In genomic region chr2:48406096-48406495, GRCh38 we compare ENCODE assay signal across 19 cellular contexts. TPM values are rescaled to one million over a fixed set of nuclear protein-coding genes. Genes with fewer than 3 reads are reported as not detected.
DNase-seq lines count a peak whose midpoint lies in the region; ATAC-seq and TF ChIP-seq lines count a peak whose summit lies in the region.
"Had no signal": no experiment of that assay in that cellular context is flagged by ENCODE, and none has a peak within 500 bp of the region (broad histone marks: within the 10 kb centered on the region; RNA-seq: fewer than 3 reads in every experiment).

No MANE protein-coding gene starts in this region.

- no peaks in the 10 kb centered on the region for H3K9me3 Mint-ChIP-seq in T-cell

- CTCF ChIA-PET in T-cell (lab: Charles Lee): interaction anchor here in 1 of 2 donors (0.6 kb wide), 1 partner anchor 916 kb away, joined by 4 read pairs; no protein-coding TSS in a partner anchor

- no peak overlapping the region for H3K4me3 Mint-ChIP-seq in T-cell
- H3K4me3 Mint-ChIP-seq: B cell; CD4-positive, CD25-positive, alpha-beta regulatory T cell had no signal

- H2AFZ ChIP-seq in DND-41 (ENCODE audit: low read depth, low read length): peak overlapping the region; percentile 74; the same call in 1 of the 2 replicates

- H3K4me3 ChIP-seq in DND-41 (ENCODE audit: low read depth in 1 of 2, low read length in 2 of 2): no peak overlapping the region
- no peak overlapping the region for H3K4me3 ChIP-seq in GM12865 (ENCODE audit: low read depth, low read length)

- no peaks in the 10 kb centered on the region for H3K79me2 ChIP-seq in DND-41 (ENCODE audit: insufficient read depth, low read length)

- no peaks in the 10 kb centered on the region for H3K27me3 ChIP-seq in DND-41 (ENCODE audit: insufficient read depth, low read length, poor library complexity)

- no peaks in the 10 kb centered on the region for H3K36me3 Mint-ChIP-seq in T-cell

- TF ChIP-seq CTCF in DND-41 (IDR thresholded peaks at IDR 0.05; ENCODE audit: borderline replicate concordance, extremely low read depth, low read length, poor library complexity, severe bottlenecking) (no peak), GM12865 (IDR thresholded peaks at IDR 0.05; ENCODE audit: insufficient read depth, low read depth, low read length, missing control alignments) (no peak)

- ATAC-seq in DND-41 (ENCODE audit: insufficient read depth, low read depth): peak; percentile 95
- no peak for ATAC-seq in SK-N-SH treated with all-trans-retinoic acid at 6 μM for 48 hours
- ATAC-seq in T-cell (replicated peaks in 1 of 4): no peak
- ATAC-seq in GM21423 (IDR thresholded peaks at IDR 0.05; ENCODE audit: unreplicated experiment): no peak

- H3K9ac ChIP-seq in DND-41 (ENCODE audit: low read depth, low read length): peak overlapping the region; percentile 30; the same call in 1 of the 2 replicates

- peak overlapping the region; percentile 70 for H3K27ac ChIP-seq in DND-41 (ENCODE audit: low read length)

- no peaks in the 10 kb centered on the region for H3K36me3 ChIP-seq in DND-41 (ENCODE audit: insufficient read depth, low read length)

- H4K20me1 ChIP-seq in DND-41 (ENCODE audit: insufficient read depth, low read length): no peaks in the 10 kb centered on the region

- in situ Hi-C loops in G401 (cut with HindIII; ENCODE audit: low sequenced_read_pairs): no loop called here

- H3K4me2 ChIP-seq in DND-41 (ENCODE audit: insufficient read depth, low read length): peak overlapping the region; percentile 40; the same call in 1 of the 2 replicates

- H3K4me1 Mint-ChIP-seq in T-cell: peaks cover 0 to 3% (median 2%) of the 10 kb centered on the region in 3 donors

- no peak overlapping the region for H3K27ac Mint-ChIP-seq in T-cell
- H3K27ac Mint-ChIP-seq: B cell; CD4-positive, CD25-positive, alpha-beta regulatory T cell had no signal

- peak; percentile 55 for DNase-seq in DND-41
- peak; percentile 41 for DNase-seq in GM12865 (ENCODE audit: low read depth)
- peak; percentile 16 to 20 for DNase-seq in Kasumi-1 (lab: John Stamatoyannopoulos, UW)
- peak; percentile 26 for DNase-seq in RPMI7951 (ENCODE audit: low read depth)
- DNase-seq in G401 (ENCODE audit: low spot score): no peak
- no peak for DNase-seq in T-cell
- DNase-seq: DMS53, H7, Karpas-422, NCI-H1048, NCI-H2081 treated with DMSO at 0.1 percent for 48 hours, NCI-H510A treated with DMSO at 0.1 percent for 48 hours, NCI-H82, SHP77, SW 1271 had no signal

- peaks cover 24% of the 10 kb centered on the region for H3K4me1 ChIP-seq in DND-41 (ENCODE audit: insufficient read depth, low read length)

- POLR2A ChIA-PET in T-cell (lab: Charles Lee): no interaction called here

- H3K9me3 ChIP-seq in DND-41 (ENCODE audit: insufficient read depth, low read length, severe bottlenecking): no peaks in the 10 kb centered on the region

- H3K27me3 Mint-ChIP-seq in T-cell: peaks cover 0 to 2% of the 10 kb centered on the region in 2 donors
- H3K27me3 Mint-ChIP-seq: B cell had no signal

TF ChIP-seq in SK-N-SH treated with all-trans-retinoic acid at 6 μM for 48 hours, 23 proteins besides CTCF, POLR2A, EP300 and RAD21:
- TF ChIP-seq, protein P1, sequence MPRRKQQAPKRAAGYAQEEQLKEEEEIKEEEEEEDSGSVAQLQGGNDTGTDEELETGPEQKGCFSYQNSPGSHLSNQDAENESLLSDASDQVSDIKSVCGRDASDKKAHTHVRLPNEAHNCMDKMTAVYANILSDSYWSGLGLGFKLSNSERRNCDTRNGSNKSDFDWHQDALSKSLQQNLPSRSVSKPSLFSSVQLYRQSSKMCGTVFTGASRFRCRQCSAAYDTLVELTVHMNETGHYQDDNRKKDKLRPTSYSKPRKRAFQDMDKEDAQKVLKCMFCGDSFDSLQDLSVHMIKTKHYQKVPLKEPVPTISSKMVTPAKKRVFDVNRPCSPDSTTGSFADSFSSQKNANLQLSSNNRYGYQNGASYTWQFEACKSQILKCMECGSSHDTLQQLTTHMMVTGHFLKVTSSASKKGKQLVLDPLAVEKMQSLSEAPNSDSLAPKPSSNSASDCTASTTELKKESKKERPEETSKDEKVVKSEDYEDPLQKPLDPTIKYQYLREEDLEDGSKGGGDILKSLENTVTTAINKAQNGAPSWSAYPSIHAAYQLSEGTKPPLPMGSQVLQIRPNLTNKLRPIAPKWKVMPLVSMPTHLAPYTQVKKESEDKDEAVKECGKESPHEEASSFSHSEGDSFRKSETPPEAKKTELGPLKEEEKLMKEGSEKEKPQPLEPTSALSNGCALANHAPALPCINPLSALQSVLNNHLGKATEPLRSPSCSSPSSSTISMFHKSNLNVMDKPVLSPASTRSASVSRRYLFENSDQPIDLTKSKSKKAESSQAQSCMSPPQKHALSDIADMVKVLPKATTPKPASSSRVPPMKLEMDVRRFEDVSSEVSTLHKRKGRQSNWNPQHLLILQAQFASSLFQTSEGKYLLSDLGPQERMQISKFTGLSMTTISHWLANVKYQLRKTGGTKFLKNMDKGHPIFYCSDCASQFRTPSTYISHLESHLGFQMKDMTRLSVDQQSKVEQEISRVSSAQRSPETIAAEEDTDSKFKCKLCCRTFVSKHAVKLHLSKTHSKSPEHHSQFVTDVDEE (CRISPR knock-in tag; IDR thresholded peaks at IDR 0.05): no peak
- no peak for TF ChIP-seq GLIS3 (CRISPR knock-in tag; IDR thresholded peaks at IDR 0.05)
- TF ChIP-seq SNAI2 (CRISPR knock-in tag; IDR thresholded peaks at IDR 0.05): no peak
- TF ChIP-seq TOX (CRISPR knock-in tag; IDR thresholded peaks at IDR 0.05; ENCODE audit: borderline replicate concordance): no peak
- no peak for TF ChIP-seq BACH2 (CRISPR knock-in tag; IDR thresholded peaks at IDR 0.05; ENCODE audit: borderline replicate concordance)
- TF ChIP-seq PATZ1 (CRISPR knock-in tag; IDR thresholded peaks at IDR 0.05; ENCODE audit: borderline replicate concordance): no peak
- TF ChIP-seq, protein P2, sequence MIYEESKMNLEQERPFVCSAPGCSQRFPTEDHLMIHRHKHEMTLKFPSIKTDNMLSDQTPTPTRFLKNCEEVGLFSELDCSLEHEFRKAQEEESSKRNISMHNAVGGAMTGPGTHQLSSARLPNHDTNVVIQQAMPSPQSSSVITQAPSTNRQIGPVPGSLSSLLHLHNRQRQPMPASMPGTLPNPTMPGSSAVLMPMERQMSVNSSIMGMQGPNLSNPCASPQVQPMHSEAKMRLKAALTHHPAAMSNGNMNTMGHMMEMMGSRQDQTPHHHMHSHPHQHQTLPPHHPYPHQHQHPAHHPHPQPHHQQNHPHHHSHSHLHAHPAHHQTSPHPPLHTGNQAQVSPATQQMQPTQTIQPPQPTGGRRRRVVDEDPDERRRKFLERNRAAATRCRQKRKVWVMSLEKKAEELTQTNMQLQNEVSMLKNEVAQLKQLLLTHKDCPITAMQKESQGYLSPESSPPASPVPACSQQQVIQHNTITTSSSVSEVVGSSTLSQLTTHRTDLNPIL (CRISPR knock-in tag; IDR thresholded peaks at IDR 0.05; ENCODE audit: low read depth): no peak
- no peak for TF ChIP-seq ZFP30 (CRISPR knock-in tag; IDR thresholded peaks at IDR 0.05)

RNA-seq across cellular contexts. Expression of gene PPP1R21, which starts 34.5 kb away (rescaled TPM):
- total RNA-seq in RPMI7951 (2014; rRNA removed; shearing (Covaris generic)): 10.2 and 12.0 TPM in 2 replicates
- 12.9 and 31.0 TPM in 2 replicates for total RNA-seq in G401 (2014; rRNA removed; shearing (Covaris generic))
- total RNA-seq in T-cell: 10 to 100 TPM; 31.4 to 44.1 (median 36.8) TPM

Comparison
In these comparisons a context has a peak if more than half of its experiments do, and no peak if none do; other contexts are left out.
1. DNase-seq: peak in DND-41 (single experiment), GM12865 (single experiment), Kasumi-1 (2 of 2) and RPMI7951 (single experiment); none in G401 (single experiment) and T-cell (0 of 34).